ENCODE assay signal across 13 cellular contexts in the genomic region with DNA sequence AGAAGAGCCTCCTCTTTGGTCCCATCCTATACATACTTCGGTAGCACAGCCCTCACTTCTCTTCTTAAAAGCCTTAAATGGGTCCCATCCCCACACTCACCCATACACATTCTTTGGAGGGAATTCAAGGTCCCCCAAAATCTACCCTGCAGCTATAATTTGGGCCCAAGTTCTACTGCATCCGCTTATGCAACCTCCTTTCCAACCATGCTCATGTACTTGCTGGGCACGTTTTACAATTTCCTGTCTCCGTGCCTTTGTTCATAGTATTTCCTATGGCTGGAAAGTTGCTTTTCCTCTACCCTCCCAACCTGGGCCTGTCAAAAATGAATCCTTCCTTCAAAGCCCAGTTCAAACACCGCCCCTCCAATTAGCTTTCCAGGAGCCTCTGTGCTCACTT.
DNase-seq lines count a peak whose midpoint lies in the region; ATAC-seq, FAIRE-seq and TF ChIP-seq lines count a peak whose summit lies in the region.
"Had no signal": no experiment of that assay in that cellular context is flagged by ENCODE, and none has a peak within 500 bp of the region (broad histone marks: within the 10 kb centered on the region; RNA-seq: fewer than 3 reads in every experiment).

No MANE protein-coding gene starts in this region.

- no peak for DNase-seq in HepG2 (ENCODE audit: low spot score)
- DNase-seq in astrocyte (ENCODE audit: low read depth) = no peak
- DNase-seq in naive thymus-derived CD4-positive, alpha-beta T cell = no peak
- no peak for DNase-seq in vagina (ENCODE audit: extremely low spot score in 2 of 2)
- DNase-seq in NCI-H146 (lab: John Stamatoyannopoulos, UW) = no peak
- no peak for DNase-seq in putamen (ENCODE audit: low spot score)
- no peak for DNase-seq in cerebellar nuclear complex (lab: John Stamatoyannopoulos, UW)
- DNase-seq: activated T-cell treated with anti-CD3 and anti-CD28 coated beads for 4 hours, caudate nucleus, NCI-H1092, NCI-H446 treated with DMSO at 0.1 percent for 48 hours had no signal

- no peak overlapping the region for H2AFZ ChIP-seq in HepG2 (ENCODE audit: low read length)
- H2AFZ ChIP-seq in astrocyte (ENCODE audit: low read depth, low read length) = no peak overlapping the region

- H3K4me1 Mint-ChIP-seq in astrocyte (ENCODE audit: low read depth, unreplicated experiment) = peaks cover 9% of the 10 kb centered on the region
- peaks cover 21 to 32% (median 26%) of the 10 kb centered on the region in 7 donors for H3K4me1 Mint-ChIP-seq in naive thymus-derived CD4-positive, alpha-beta T cell

- no peak for TF ChIP-seq RAD21 in liver (IDR thresholded peaks at IDR 0.05)
- TF ChIP-seq RAD21 in HepG2 (CRISPR knock-in tag; IDR thresholded peaks at IDR 0.05) = no peak

- no peak overlapping the region for H3K9ac ChIP-seq in liver (ENCODE audit: low read depth in 1 of 2, low read length in 2 of 2)
- H3K9ac ChIP-seq in HepG2 (ENCODE audit: insufficient read depth, low read depth, low read length) = no peak overlapping the region
- H3K9ac ChIP-seq in astrocyte (ENCODE audit: low read length) = no peak overlapping the region
- H3K9ac ChIP-seq: BLaER1 had no signal

- no peak overlapping the region for H3K4me2 ChIP-seq in HepG2 (ENCODE audit: low read depth, low read length)
- no peak overlapping the region for H3K4me2 ChIP-seq in astrocyte (ENCODE audit: low read length)
- H3K4me2 ChIP-seq: BLaER1 had no signal

- H3K4me3 ChIP-seq in liver (ENCODE audit: low read depth in 1 of 3, low read length in 3 of 3) (no peak overlapping the region), HepG2 (replicated peaks in 1 of 3; ENCODE audit: insufficient read depth in 1 of 3, low read depth in 2 of 3, low read length in 3 of 3) (no peak overlapping the region), astrocyte (ENCODE audit: insufficient read depth, low read depth, low read length) (no peak overlapping the region), vagina (peak overlapping the region in 1 of 2 donors; percentile 6)
- no peak overlapping the region for H3K4me3 ChIP-seq in naive thymus-derived CD4-positive, alpha-beta T cell (ENCODE audit: low read length)
- H3K4me3 ChIP-seq: BLaER1 had no signal

- TF ChIP-seq EP300 in HepG2 (IDR thresholded peaks at IDR 0.05; ENCODE audit: low read depth in 2 of 2, low read length in 2 of 2) (no peak), HepG2 (CRISPR knock-in tag; IDR thresholded peaks at IDR 0.05; ENCODE audit: borderline replicate concordance) (no peak)

- H3K36me3 ChIP-seq in liver (ENCODE audit: control insufficient read depth in 4 of 4, insufficient read depth in 3 of 4, low read depth in 1 of 4, low read length in 3 of 4) (no peaks in the 10 kb centered on the region), HepG2 (replicated peaks in 1 of 2; ENCODE audit: control insufficient read depth in 1 of 2, insufficient read depth in 2 of 2, low read length in 2 of 2) (peaks cover 10 to 39% of the 10 kb centered on the region in 2 experiments), astrocyte (ENCODE audit: insufficient read depth, low read length) (peaks cover 32% of the 10 kb centered on the region), vagina (peaks cover 4 to 18% of the 10 kb centered on the region in 2 donors)
- peaks cover 0 to 18% (median 4%) of the 10 kb centered on the region in 3 experiments for H3K36me3 ChIP-seq in naive thymus-derived CD4-positive, alpha-beta T cell (ENCODE audit: control insufficient read depth in 2 of 3, insufficient read depth in 3 of 3, low read length in 3 of 3)

- H3K9me3 ChIP-seq in liver (ENCODE audit: control insufficient read depth in 4 of 4, low read length in 3 of 4) = no peaks in the 10 kb centered on the region
- H3K9me3 ChIP-seq in HepG2 (ENCODE audit: low read length) = no peaks in the 10 kb centered on the region
- no peaks in the 10 kb centered on the region for H3K9me3 ChIP-seq in astrocyte (ENCODE audit: insufficient read depth, low read depth, low read length)
- no peaks in the 10 kb centered on the region for H3K9me3 ChIP-seq in naive thymus-derived CD4-positive, alpha-beta T cell (ENCODE audit: control insufficient read depth in 2 of 3, low read length in 3 of 3)
- no peaks in the 10 kb centered on the region for H3K9me3 ChIP-seq in vagina
- H3K9me3 ChIP-seq: BLaER1 had no signal

- CTCF ChIA-PET in HepG2 (lab: Yijun Ruan, JAX; ENCODE audit: low intra/inter-chr PET ratio, low total read pairs) = no interaction called here
- CTCF ChIA-PET in naive thymus-derived CD4-positive, alpha-beta T cell (lab: Charles Lee) = interaction anchor here (0.6 to 3.2 kb wide), 2 partner anchors 8 to 355 kb away, joined by 3 to 14 read pairs; no protein-coding TSS in a partner anchor

- POLR2A ChIA-PET in HepG2 (lab: Yijun Ruan, JAX) = no interaction called here
- POLR2A ChIA-PET in naive thymus-derived CD4-positive, alpha-beta T cell (lab: Charles Lee) = no interaction called here

- H3K27me3 Mint-ChIP-seq in astrocyte (ENCODE audit: low read depth, unreplicated experiment) = no peaks in the 10 kb centered on the region
- no peaks in the 10 kb centered on the region for H3K27me3 Mint-ChIP-seq in naive thymus-derived CD4-positive, alpha-beta T cell

- H3K27ac ChIP-seq in liver (ENCODE audit: low read depth in 1 of 2, low read length in 2 of 2) = peak overlapping the region; percentile 29 to 96
- no peak overlapping the region for H3K27ac ChIP-seq in HepG2 (ENCODE audit: extremely low read length, insufficient read depth, low read length)
- no peak overlapping the region for H3K27ac ChIP-seq in astrocyte (ENCODE audit: low read depth, low read length)
- H3K27ac ChIP-seq in naive thymus-derived CD4-positive, alpha-beta T cell (ENCODE audit: low read depth, low read length) = peak overlapping the region; percentile 33
- peak overlapping the region; percentile 99 for H3K27ac ChIP-seq in vagina
- H3K27ac ChIP-seq: BLaER1 had no signal

- H3K4me3 Mint-ChIP-seq in astrocyte (ENCODE audit: unreplicated experiment) = peak overlapping the region; percentile 21
- peak overlapping the region in 6 of 10 donors; percentile 5 to 72 (median 57) for H3K4me3 Mint-ChIP-seq in naive thymus-derived CD4-positive, alpha-beta T cell

- ATAC-seq in HepG2 = no peak
- no peak for ATAC-seq in naive thymus-derived CD4-positive, alpha-beta T cell

- BruUV-seq in HepG2 (replicated peaks; lab: Mats Ljungman, UMichigan) = no TSS peak

- H3K79me2 ChIP-seq in HepG2 (ENCODE audit: insufficient read depth, low read length) = peaks cover 89% of the 10 kb centered on the region
- peaks cover 95% of the 10 kb centered on the region for H3K79me2 ChIP-seq in astrocyte (ENCODE audit: insufficient read depth, low read length)

- in situ Hi-C loops in HepG2 (cut with HindIII; ENCODE audit: extremely low pct_ligation_motif_present, low pct_unique_long_range_greater_than_20kb) = no loop called here

- intact Hi-C loops in HepG2 (cut with micrococcal nuclease; ENCODE audit: unreplicated experiment) = no loop called here
- intact Hi-C loops in naive thymus-derived CD4-positive, alpha-beta T cell (cut with micrococcal nuclease) = loop anchor here in 1 of 2 donors (1.0 kb wide), 1 partner anchor 8 kb away; no protein-coding TSS in a partner anchor
- intact Hi-C loops in vagina (cut with DNase I) = no loop called here

- FAIRE-seq in HepG2 (lab: Jason Lieb, UNC) = no peak
- FAIRE-seq in astrocyte (lab: Jason Lieb, UNC) = no peak

- H3K27ac Mint-ChIP-seq in astrocyte (ENCODE audit: unreplicated experiment) = no peak overlapping the region
- peak overlapping the region in 5 of 9 donors; percentile 11 to 69 (median 48) for H3K27ac Mint-ChIP-seq in naive thymus-derived CD4-positive, alpha-beta T cell

- H3K9me3 Mint-ChIP-seq in astrocyte (ENCODE audit: unreplicated experiment) = peaks cover 2% of the 10 kb centered on the region
- H3K9me3 Mint-ChIP-seq in naive thymus-derived CD4-positive, alpha-beta T cell = no peaks in the 10 kb centered on the region

- TF ChIP-seq POLR2A in HepG2 (IDR thresholded peaks at IDR 0.05; ENCODE audit: insufficient read depth in 1 of 2, low read depth in 2 of 2, low read length in 2 of 2) (no peak), vagina (IDR thresholded peaks at IDR 0.05) (no peak)

- H3K36me3 Mint-ChIP-seq in astrocyte (ENCODE audit: low read depth, unreplicated experiment) = peaks cover 3% of the 10 kb centered on the region
- peaks cover 4 to 34% (median 26%) of the 10 kb centered on the region in 5 donors for H3K36me3 Mint-ChIP-seq in naive thymus-derived CD4-positive, alpha-beta T cell

- WGBS in liver = 62% methylated on average over 5 of the region's 5 CpGs
- WGBS in HepG2 (ENCODE audit: low lambda C conversion rate) = 95% methylated on average over 5 of the region's 5 CpGs

- H4K20me1 ChIP-seq in HepG2 (ENCODE audit: insufficient read depth, low read length) (peaks cover 46% of the 10 kb centered on the region), astrocyte (ENCODE audit: insufficient read depth, low read length) (peaks cover 51% of the 10 kb centered on the region)

- TF ChIP-seq CTCF in liver (IDR thresholded peaks at IDR 0.05; ENCODE audit: low read depth, low read length, missing input control) (no peak), HepG2 (CRISPR knock-in tag; IDR thresholded peaks at IDR 0.05) (no peak), astrocyte (IDR thresholded peaks at IDR 0.05; ENCODE audit: insufficient read depth, low read depth, low read length) (no peak), vagina (IDR thresholded peaks at IDR 0.05) (no peak)

- H3K4me1 ChIP-seq in liver (ENCODE audit: control insufficient read depth in 4 of 4, insufficient read depth in 4 of 4, low read length in 3 of 4) = peaks cover 14 to 78% (median 71%) of the 10 kb centered on the region in 4 donors
- peaks cover 57% of the 10 kb centered on the region for H3K4me1 ChIP-seq in HepG2 (ENCODE audit: insufficient read depth, low read length)
- peaks cover 14% of the 10 kb centered on the region for H3K4me1 ChIP-seq in astrocyte (ENCODE audit: insufficient read depth, low read length)
- peaks cover 33 to 38% of the 10 kb centered on the region in 2 donors for H3K4me1 ChIP-seq in naive thymus-derived CD4-positive, alpha-beta T cell (ENCODE audit: control insufficient read depth in 2 of 2, insufficient read depth in 2 of 2, low read length in 2 of 2)
- peaks cover 84% of the 10 kb centered on the region for H3K4me1 ChIP-seq in vagina

- H3K27me3 ChIP-seq in liver (ENCODE audit: control insufficient read depth in 4 of 4, insufficient read depth in 4 of 4, low read length in 3 of 4) (no peaks in the 10 kb centered on the region), HepG2 (ENCODE audit: control insufficient read depth in 1 of 2, insufficient read depth in 2 of 2, low read length in 2 of 2) (no peaks in the 10 kb centered on the region), astrocyte (ENCODE audit: insufficient read depth, low read length) (no peaks in the 10 kb centered on the region), vagina (no peaks in the 10 kb centered on the region)
- no peaks in the 10 kb centered on the region for H3K27me3 ChIP-seq in naive thymus-derived CD4-positive, alpha-beta T cell (ENCODE audit: control insufficient read depth in 2 of 2, insufficient read depth in 2 of 2, low read length in 2 of 2)
- H3K27me3 ChIP-seq: BLaER1 had no signal

TF ChIP-seq in liver, 16 proteins besides CTCF, POLR2A, EP300 and RAD21 (continues in another document):
- TF ChIP-seq JUND (IDR thresholded peaks at IDR 0.05) (no peak), SP1 (IDR thresholded peaks at IDR 0.05) (no peak), YY1 (IDR thresholded peaks at IDR 0.05) (peak; percentile 8)

TF ChIP-seq in HepG2, 621 proteins besides CTCF, POLR2A, EP300 and RAD21 (continues in another document):
- no peak for TF ChIP-seq HOXA5 (CRISPR knock-in tag; IDR thresholded peaks at IDR 0.05)

Comparison
In these comparisons a context has a peak if more than half of its experiments do, and no peak if none do; other contexts are left out.
1. H3K27ac ChIP-seq: peak in liver (2 of 2), naive thymus-derived CD4-positive, alpha-beta T cell (single experiment) and vagina (single experiment); none in HepG2 (single experiment) and astrocyte (single experiment).